In the genomic region with DNA sequence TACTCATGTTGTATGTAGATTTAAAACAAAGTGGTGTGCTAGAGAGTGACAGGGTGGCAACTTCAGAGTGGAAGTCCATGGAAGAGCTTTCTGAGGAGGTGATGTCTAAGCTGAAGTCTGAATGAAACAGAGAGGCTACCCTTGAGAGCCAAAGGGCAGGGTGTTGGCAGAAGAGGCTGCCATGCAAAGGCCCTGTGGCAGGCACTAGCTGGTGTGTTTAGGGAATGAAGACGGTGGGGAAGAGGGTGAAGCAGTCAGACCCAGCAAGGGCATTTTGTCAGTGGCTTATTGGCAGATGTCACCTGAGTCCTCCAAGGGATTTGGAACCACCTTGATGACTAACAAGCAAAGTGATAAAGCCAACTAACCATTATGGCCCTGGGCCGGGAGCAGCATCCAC, we compare ENCODE assay signal across 32 cellular contexts. TPM values are rescaled to one million over a fixed set of nuclear protein-coding genes. Genes with fewer than 3 reads are reported as not detected.
"Had no signal": no experiment of that assay in that cellular context is flagged by ENCODE, and none has a peak within 500 bp of the region (broad histone marks: within the 10 kb centered on the region; RNA-seq: fewer than 3 reads in every experiment).

No MANE protein-coding gene starts in this region.

- H3K27ac Mint-ChIP-seq: natural killer cell treated with Interleukin-12 subunit alpha and Interleukin-12 subunit beta and Interleukin-15 and Interleukin-18, amount 100 ng/mL, for 72 hours; nephron progenitor cell; stimulated activated memory B cell treated with anti-CD40 and anti-IgM and Interleukin-4, amounts not matched to agents 10 μg/mL and 1 μg/mL and 100 μg/mL, for 72 hours; stimulated activated naive CD8-positive, alpha-beta T cell treated with anti-CD3 and anti-CD28 coated beads, Interleukin-15, amount 100 ng/mL, for 72 hours; type B pancreatic cell had no signal

- H3K4me1 ChIP-seq: right lobe of liver, testis, upper lobe of right lung had no signal

- DNase-seq: naive B cell; naive thymus-derived CD8-positive, alpha-beta T cell; nephron progenitor cell; nucleus accumbens; ovary; posterior cingulate gyrus; psoas muscle; right cardiac atrium; right lobe of liver; sigmoid colon; small intestine; stimulated activated CD4-positive, alpha-beta T cell treated with anti-CD3 and anti-CD28 coated beads, Interleukin-15, amount 100 ng/mL, for 24 hours; stimulated activated CD4-positive, alpha-beta T cell treated with anti-CD3 and anti-CD28 coated beads, Interleukin-2, amount 100 ng/mL, for 24 hours; stimulated activated CD4-positive, alpha-beta T cell treated with anti-CD3 and anti-CD28 coated beads, Interleukin-2, amount 100 ng/mL, for 48 hours; stimulated activated CD4-positive, alpha-beta T cell treated with anti-CD3 and anti-CD28 coated beads, Interleukin-4, amount 100 ng/mL, for 4 hours; stimulated activated CD8-positive, alpha-beta memory T cell treated with anti-CD3 and anti-CD28 coated beads, Interleukin-4, amount 100 ng/mL, for 48 hours; stimulated activated naive CD4-positive, alpha-beta T cell; stimulated activated naive CD8-positive, alpha-beta T cell treated with anti-CD3 and anti-CD28 coated beads, Interleukin-15, amount 100 ng/mL, for 72 hours; stimulated activated naive CD8-positive, alpha-beta T cell treated with anti-CD3 and anti-CD28 coated beads, Interleukin-15, Interleukin-2, amounts not matched to agents 100 U/mL and 50 U/mL, for 24 hours; substantia nigra; testis; transverse colon; upper lobe of right lung; uterus had no signal

- H3K9me3 ChIP-seq: neutrophil, ovary, psoas muscle, right lobe of liver, sigmoid colon, suprapubic skin, testis, tibial artery, transverse colon, upper lobe of right lung, uterus had no signal

- H3K4me3 ChIP-seq: ovary, psoas muscle, right lobe of liver, sigmoid colon, suprapubic skin, testis, tibial artery, transverse colon, upper lobe of right lung, uterus had no signal

- H3K9me3 Mint-ChIP-seq: natural killer cell treated with Interleukin-12 subunit alpha and Interleukin-12 subunit beta and Interleukin-15 and Interleukin-18, amount 100 ng/mL, for 72 hours; nephron progenitor cell; type B pancreatic cell had no signal

- H2AFZ ChIP-seq: parathyroid adenoma had no signal

- ATAC-seq: naive thymus-derived CD8-positive, alpha-beta T cell; natural killer cell treated with Interleukin-12 subunit alpha and Interleukin-12 subunit beta and Interleukin-15 and Interleukin-18, amount 100 ng/mL, for 72 hours; psoas muscle; right cardiac atrium; right lobe of liver; stimulated activated memory B cell treated with anti-CD40 and anti-IgM and Interleukin-4, amounts not matched to agents 10 μg/mL and 1 μg/mL and 100 μg/mL, for 72 hours; stimulated activated naive CD8-positive, alpha-beta T cell treated with anti-CD3 and anti-CD28 coated beads, Interleukin-15, amount 100 ng/mL, for 72 hours; stimulated activated naive CD8-positive, alpha-beta T cell treated with anti-CD3 and anti-CD28 coated beads, Interleukin-15, Interleukin-2, amounts not matched to agents 100 U/mL and 50 U/mL, for 24 hours; upper lobe of right lung had no signal

- H3K36me3 ChIP-seq: neutrophil, ovary, right lobe of liver, sigmoid colon, suprapubic skin, tibial artery, transverse colon, upper lobe of right lung, uterus had no signal

- H3K36me3 Mint-ChIP-seq: natural killer cell treated with Interleukin-12 subunit alpha and Interleukin-12 subunit beta and Interleukin-15 and Interleukin-18, amount 100 ng/mL, for 72 hours; stimulated activated memory B cell treated with anti-CD40 and anti-IgM and Interleukin-4, amounts not matched to agents 10 μg/mL and 1 μg/mL and 100 μg/mL, for 72 hours; type B pancreatic cell had no signal

- H3K79me2 ChIP-seq: parathyroid adenoma had no signal

- H3K9ac ChIP-seq: parathyroid adenoma had no signal

- H3K27ac ChIP-seq: neutrophil, ovary, parathyroid adenoma, psoas muscle, right lobe of liver, sigmoid colon, suprapubic skin, testis, tibial artery, transverse colon, upper lobe of right lung, uterus had no signal

- FAIRE-seq: small intestine had no signal

- H3K4me3 Mint-ChIP-seq: natural killer cell treated with Interleukin-12 subunit alpha and Interleukin-12 subunit beta and Interleukin-15 and Interleukin-18, amount 100 ng/mL, for 72 hours; nephron progenitor cell; neural crest cell; stimulated activated memory B cell treated with anti-CD40 and anti-IgM and Interleukin-4, amounts not matched to agents 10 μg/mL and 1 μg/mL and 100 μg/mL, for 72 hours; stimulated activated naive CD8-positive, alpha-beta T cell treated with anti-CD3 and anti-CD28 coated beads, Interleukin-15, amount 100 ng/mL, for 72 hours; type B pancreatic cell had no signal

- H3K27me3 ChIP-seq: ovary, right lobe of liver, testis had no signal

RNA-seq across cellular contexts. Expression of gene CAMK2B, which starts 3.7 kb away (rescaled TPM):
- total RNA-seq: naive thymus-derived CD8-positive, alpha-beta T cell had no signal
- polyA plus RNA-seq: naive thymus-derived CD8-positive, alpha-beta T cell had no signal
